ENCODE assay signal across 1 cellular context in the genomic region with DNA sequence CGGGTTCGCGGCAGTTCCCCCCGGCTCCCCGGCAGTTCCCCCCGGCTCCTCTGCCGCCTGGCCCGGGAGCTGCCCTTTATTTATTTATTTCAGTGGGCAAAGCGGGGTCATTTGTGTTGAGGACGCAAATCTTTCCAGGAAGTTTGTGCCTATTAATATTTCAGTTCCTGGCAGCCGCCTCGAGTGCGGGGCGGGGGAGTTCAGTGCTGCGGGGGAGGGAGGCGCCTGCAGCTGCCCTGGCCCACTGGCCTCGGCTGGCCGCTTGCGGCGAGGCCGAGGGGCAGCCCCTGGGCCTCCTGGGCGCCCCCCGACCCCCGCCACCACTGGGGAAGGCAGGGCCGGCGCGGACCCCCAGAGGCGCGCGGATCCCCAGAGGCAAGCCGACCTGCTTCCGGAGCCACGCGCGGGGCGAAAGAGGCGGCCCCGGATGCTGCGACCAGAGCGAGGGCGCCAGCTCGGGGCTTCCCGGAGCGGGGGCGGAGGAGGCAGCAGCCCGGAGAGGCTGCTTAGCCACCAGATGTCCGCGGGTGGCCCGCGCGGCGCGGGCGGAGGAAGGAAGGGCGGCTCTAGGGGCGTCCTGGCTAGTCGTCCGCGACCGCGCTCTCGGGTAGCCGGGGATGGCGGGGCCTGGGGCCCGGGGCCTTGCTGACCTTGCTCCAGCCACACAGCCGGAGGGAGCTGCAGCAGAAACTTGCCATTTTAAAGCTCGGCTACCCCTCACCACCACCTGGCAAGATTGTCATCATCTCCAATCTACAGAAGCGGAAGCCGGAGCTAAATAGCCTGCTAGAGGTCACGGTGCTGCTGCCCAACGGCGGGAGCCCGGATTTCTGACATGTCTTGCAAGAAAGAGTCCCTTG.
A peak's percentile ranks its signal among the peaks of the same experiment; 100 is the strongest.
TF ChIP-seq lines count a peak whose summit lies in the region.

No MANE protein-coding gene starts in this region.

TF ChIP-seq in K562, 482 proteins besides CTCF, POLR2A, EP300 and RAD21 (continued from another document and continues in another):
- TF ChIP-seq, protein P1, sequence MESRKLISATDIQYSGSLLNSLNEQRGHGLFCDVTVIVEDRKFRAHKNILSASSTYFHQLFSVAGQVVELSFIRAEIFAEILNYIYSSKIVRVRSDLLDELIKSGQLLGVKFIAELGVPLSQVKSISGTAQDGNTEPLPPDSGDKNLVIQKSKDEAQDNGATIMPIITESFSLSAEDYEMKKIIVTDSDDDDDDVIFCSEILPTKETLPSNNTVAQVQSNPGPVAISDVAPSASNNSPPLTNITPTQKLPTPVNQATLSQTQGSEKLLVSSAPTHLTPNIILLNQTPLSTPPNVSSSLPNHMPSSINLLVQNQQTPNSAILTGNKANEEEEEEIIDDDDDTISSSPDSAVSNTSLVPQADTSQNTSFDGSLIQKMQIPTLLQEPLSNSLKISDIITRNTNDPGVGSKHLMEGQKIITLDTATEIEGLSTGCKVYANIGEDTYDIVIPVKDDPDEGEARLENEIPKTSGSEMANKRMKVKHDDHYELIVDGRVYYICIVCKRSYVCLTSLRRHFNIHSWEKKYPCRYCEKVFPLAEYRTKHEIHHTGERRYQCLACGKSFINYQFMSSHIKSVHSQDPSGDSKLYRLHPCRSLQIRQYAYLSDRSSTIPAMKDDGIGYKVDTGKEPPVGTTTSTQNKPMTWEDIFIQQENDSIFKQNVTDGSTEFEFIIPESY (CRISPR knock-in tag; IDR thresholded peaks at IDR 0.05) = no peak
- TF ChIP-seq, protein P2, sequence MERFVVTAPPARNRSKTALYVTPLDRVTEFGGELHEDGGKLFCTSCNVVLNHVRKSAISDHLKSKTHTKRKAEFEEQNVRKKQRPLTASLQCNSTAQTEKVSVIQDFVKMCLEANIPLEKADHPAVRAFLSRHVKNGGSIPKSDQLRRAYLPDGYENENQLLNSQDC (CRISPR knock-in tag; IDR thresholded peaks at IDR 0.05) = no peak
- TF ChIP-seq BCOR (IDR thresholded peaks at IDR 0.05) (no peak), ZNF384 (IDR thresholded peaks at IDR 0.05; ENCODE audit: low read depth, low read length) (no peak), CSDE1 (IDR thresholded peaks at IDR 0.05) (no peak), CHD4 (IDR thresholded peaks at IDR 0.05; ENCODE audit: insufficient read depth, insufficient replicate concordance, low read depth, low read length, poor library complexity, severe bottlenecking) (no peak), IRF2 (CRISPR knock-in tag; IDR thresholded peaks at IDR 0.05) (no peak), ZNF644 (tag; IDR thresholded peaks at IDR 0.05; ENCODE audit: low read depth) (no peak; the same call in none of the 2 replicates), LARP7 (IDR thresholded peaks at IDR 0.05) (no peak), NELFE (IDR thresholded peaks at IDR 0.05; ENCODE audit: insufficient read depth, insufficient read length) (no peak), ZFP36 (IDR thresholded peaks at IDR 0.05; ENCODE audit: low read depth, low read length, partially characterized antibody) (no peak), ZNF24 (IDR thresholded peaks at IDR 0.05) (no peak), CTBP1 (IDR thresholded peaks at IDR 0.05; ENCODE audit: borderline replicate concordance) (peak; percentile 34; the same call in 1 of the 2 replicates), ETS2 (tag; IDR thresholded peaks at IDR 0.05; ENCODE audit: borderline replicate concordance, poor library complexity, severe bottlenecking) (no peak), ZNF77 (CRISPR knock-in tag; IDR thresholded peaks at IDR 0.05) (no peak), FIP1L1 (IDR thresholded peaks at IDR 0.05; ENCODE audit: low read depth, low read length, poor library complexity, severe bottlenecking) (peak; percentile 95), TFAM (CRISPR knock-in tag; conservative IDR thresholded peaks at IDR 0.05) (no peak), ZC3H11A (IDR thresholded peaks at IDR 0.05; ENCODE audit: low read depth, low read length) (no peak), POLR2H (tag; IDR thresholded peaks at IDR 0.05; ENCODE audit: low read depth) (peak; percentile 80; the same call in 1 of the 2 replicates), GABPA (tag; conservative IDR thresholded peaks at IDR 0.05; ENCODE audit: low read depth) (peak; percentile 76), NFXL1 (CRISPR knock-in tag; IDR thresholded peaks at IDR 0.05) (no peak), RBM15 (IDR thresholded peaks at IDR 0.05; ENCODE audit: insufficient read depth, low read length) (no peak), FOS (IDR thresholded peaks at IDR 0.05; ENCODE audit: extremely low read depth, insufficient read length) (no peak), PCBP2 (IDR thresholded peaks at IDR 0.05; ENCODE audit: low read depth, low read length, poor library complexity, severe bottlenecking) (no peak), WHSC1 (IDR thresholded peaks at IDR 0.05; ENCODE audit: low read length) (no peak), PHF21A (IDR thresholded peaks at IDR 0.05; ENCODE audit: borderline replicate concordance, low read depth) (no peak), DDX20 (tag; IDR thresholded peaks at IDR 0.05; ENCODE audit: low read depth) (no peak), SIX5 (IDR thresholded peaks at IDR 0.05; ENCODE audit: borderline replicate concordance in 1 of 2, insufficient read depth in 1 of 2, low read depth in 1 of 2, low read length in 2 of 2) (no peak), GTF2F1 (IDR thresholded peaks at IDR 0.05; ENCODE audit: low read depth, low read length) (no peak), MYC (IDR thresholded peaks at IDR 0.05; ENCODE audit: low read depth, low read length) (no peak), MYC (CRISPR knock-in tag; IDR thresholded peaks at IDR 0.05; ENCODE audit: borderline replicate concordance, low read depth) (no peak), ZNF316 (IDR thresholded peaks at IDR 0.05) (no peak), KDM1A (IDR thresholded peaks at IDR 0.05) (no peak), RCOR1 (IDR thresholded peaks at IDR 0.05; ENCODE audit: borderline replicate concordance in 1 of 2, low read depth in 2 of 2, low read length in 2 of 2) (no peak), TRIM24 (IDR thresholded peaks at IDR 0.05) (no peak), IFI16 (CRISPR knock-in tag; IDR thresholded peaks at IDR 0.05) (no peak)
- TF ChIP-seq, protein P3, sequence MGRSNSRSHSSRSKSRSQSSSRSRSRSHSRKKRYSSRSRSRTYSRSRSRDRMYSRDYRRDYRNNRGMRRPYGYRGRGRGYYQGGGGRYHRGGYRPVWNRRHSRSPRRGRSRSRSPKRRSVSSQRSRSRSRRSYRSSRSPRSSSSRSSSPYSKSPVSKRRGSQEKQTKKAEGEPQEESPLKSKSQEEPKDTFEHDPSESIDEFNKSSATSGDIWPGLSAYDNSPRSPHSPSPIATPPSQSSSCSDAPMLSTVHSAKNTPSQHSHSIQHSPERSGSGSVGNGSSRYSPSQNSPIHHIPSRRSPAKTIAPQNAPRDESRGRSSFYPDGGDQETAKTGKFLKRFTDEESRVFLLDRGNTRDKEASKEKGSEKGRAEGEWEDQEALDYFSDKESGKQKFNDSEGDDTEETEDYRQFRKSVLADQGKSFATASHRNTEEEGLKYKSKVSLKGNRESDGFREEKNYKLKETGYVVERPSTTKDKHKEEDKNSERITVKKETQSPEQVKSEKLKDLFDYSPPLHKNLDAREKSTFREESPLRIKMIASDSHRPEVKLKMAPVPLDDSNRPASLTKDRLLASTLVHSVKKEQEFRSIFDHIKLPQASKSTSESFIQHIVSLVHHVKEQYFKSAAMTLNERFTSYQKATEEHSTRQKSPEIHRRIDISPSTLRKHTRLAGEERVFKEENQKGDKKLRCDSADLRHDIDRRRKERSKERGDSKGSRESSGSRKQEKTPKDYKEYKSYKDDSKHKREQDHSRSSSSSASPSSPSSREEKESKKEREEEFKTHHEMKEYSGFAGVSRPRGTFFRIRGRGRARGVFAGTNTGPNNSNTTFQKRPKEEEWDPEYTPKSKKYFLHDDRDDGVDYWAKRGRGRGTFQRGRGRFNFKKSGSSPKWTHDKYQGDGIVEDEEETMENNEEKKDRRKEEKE (IDR thresholded peaks at IDR 0.05; ENCODE audit: borderline replicate concordance in 1 of 2, control insufficient read depth in 1 of 2, low read depth in 2 of 2, low read length in 1 of 2) = no peak
- TF ChIP-seq, protein P4, sequence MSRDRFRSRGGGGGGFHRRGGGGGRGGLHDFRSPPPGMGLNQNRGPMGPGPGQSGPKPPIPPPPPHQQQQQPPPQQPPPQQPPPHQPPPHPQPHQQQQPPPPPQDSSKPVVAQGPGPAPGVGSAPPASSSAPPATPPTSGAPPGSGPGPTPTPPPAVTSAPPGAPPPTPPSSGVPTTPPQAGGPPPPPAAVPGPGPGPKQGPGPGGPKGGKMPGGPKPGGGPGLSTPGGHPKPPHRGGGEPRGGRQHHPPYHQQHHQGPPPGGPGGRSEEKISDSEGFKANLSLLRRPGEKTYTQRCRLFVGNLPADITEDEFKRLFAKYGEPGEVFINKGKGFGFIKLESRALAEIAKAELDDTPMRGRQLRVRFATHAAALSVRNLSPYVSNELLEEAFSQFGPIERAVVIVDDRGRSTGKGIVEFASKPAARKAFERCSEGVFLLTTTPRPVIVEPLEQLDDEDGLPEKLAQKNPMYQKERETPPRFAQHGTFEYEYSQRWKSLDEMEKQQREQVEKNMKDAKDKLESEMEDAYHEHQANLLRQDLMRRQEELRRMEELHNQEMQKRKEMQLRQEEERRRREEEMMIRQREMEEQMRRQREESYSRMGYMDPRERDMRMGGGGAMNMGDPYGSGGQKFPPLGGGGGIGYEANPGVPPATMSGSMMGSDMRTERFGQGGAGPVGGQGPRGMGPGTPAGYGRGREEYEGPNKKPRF (IDR thresholded peaks at IDR 0.05; ENCODE audit: low read depth, low read length) = no peak
- TF ChIP-seq, protein P5, sequence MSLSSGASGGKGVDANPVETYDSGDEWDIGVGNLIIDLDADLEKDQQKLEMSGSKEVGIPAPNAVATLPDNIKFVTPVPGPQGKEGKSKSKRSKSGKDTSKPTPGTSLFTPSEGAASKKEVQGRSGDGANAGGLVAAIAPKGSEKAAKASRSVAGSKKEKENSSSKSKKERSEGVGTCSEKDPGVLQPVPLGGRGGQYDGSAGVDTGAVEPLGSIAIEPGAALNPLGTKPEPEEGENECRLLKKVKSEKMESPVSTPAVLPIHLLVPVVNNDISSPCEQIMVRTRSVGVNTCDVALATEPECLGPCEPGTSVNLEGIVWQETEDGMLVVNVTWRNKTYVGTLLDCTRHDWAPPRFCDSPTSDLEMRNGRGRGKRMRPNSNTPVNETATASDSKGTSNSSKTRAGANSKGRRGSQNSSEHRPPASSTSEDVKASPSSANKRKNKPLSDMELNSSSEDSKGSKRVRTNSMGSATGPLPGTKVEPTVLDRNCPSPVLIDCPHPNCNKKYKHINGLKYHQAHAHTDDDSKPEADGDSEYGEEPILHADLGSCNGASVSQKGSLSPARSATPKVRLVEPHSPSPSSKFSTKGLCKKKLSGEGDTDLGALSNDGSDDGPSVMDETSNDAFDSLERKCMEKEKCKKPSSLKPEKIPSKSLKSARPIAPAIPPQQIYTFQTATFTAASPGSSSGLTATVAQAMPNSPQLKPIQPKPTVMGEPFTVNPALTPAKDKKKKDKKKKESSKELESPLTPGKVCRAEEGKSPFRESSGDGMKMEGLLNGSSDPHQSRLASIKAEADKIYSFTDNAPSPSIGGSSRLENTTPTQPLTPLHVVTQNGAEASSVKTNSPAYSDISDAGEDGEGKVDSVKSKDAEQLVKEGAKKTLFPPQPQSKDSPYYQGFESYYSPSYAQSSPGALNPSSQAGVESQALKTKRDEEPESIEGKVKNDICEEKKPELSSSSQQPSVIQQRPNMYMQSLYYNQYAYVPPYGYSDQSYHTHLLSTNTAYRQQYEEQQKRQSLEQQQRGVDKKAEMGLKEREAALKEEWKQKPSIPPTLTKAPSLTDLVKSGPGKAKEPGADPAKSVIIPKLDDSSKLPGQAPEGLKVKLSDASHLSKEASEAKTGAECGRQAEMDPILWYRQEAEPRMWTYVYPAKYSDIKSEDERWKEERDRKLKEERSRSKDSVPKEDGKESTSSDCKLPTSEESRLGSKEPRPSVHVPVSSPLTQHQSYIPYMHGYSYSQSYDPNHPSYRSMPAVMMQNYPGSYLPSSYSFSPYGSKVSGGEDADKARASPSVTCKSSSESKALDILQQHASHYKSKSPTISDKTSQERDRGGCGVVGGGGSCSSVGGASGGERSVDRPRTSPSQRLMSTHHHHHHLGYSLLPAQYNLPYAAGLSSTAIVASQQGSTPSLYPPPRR (CRISPR knock-in tag; IDR thresholded peaks at IDR 0.05; ENCODE audit: borderline replicate concordance) = no peak
- TF ChIP-seq, protein P6, sequence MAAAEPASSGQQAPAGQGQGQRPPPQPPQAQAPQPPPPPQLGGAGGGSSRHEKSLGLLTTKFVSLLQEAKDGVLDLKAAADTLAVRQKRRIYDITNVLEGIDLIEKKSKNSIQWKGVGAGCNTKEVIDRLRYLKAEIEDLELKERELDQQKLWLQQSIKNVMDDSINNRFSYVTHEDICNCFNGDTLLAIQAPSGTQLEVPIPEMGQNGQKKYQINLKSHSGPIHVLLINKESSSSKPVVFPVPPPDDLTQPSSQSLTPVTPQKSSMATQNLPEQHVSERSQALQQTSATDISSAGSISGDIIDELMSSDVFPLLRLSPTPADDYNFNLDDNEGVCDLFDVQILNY (CRISPR knock-in tag; IDR thresholded peaks at IDR 0.05) = no peak
- TF ChIP-seq, protein P7, sequence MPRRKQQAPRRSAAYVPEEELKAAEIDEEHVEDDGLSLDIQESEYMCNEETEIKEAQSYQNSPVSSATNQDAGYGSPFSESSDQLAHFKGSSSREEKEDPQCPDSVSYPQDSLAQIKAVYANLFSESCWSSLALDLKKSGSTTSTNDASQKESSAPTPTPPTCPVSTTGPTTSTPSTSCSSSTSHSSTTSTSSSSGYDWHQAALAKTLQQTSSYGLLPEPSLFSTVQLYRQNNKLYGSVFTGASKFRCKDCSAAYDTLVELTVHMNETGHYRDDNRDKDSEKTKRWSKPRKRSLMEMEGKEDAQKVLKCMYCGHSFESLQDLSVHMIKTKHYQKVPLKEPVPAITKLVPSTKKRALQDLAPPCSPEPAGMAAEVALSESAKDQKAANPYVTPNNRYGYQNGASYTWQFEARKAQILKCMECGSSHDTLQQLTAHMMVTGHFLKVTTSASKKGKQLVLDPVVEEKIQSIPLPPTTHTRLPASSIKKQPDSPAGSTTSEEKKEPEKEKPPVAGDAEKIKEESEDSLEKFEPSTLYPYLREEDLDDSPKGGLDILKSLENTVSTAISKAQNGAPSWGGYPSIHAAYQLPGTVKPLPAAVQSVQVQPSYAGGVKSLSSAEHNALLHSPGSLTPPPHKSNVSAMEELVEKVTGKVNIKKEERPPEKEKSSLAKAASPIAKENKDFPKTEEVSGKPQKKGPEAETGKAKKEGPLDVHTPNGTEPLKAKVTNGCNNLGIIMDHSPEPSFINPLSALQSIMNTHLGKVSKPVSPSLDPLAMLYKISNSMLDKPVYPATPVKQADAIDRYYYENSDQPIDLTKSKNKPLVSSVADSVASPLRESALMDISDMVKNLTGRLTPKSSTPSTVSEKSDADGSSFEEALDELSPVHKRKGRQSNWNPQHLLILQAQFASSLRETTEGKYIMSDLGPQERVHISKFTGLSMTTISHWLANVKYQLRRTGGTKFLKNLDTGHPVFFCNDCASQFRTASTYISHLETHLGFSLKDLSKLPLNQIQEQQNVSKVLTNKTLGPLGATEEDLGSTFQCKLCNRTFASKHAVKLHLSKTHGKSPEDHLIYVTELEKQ (CRISPR knock-in tag; IDR thresholded peaks at IDR 0.05) = no peak
- TF ChIP-seq, protein P8, sequence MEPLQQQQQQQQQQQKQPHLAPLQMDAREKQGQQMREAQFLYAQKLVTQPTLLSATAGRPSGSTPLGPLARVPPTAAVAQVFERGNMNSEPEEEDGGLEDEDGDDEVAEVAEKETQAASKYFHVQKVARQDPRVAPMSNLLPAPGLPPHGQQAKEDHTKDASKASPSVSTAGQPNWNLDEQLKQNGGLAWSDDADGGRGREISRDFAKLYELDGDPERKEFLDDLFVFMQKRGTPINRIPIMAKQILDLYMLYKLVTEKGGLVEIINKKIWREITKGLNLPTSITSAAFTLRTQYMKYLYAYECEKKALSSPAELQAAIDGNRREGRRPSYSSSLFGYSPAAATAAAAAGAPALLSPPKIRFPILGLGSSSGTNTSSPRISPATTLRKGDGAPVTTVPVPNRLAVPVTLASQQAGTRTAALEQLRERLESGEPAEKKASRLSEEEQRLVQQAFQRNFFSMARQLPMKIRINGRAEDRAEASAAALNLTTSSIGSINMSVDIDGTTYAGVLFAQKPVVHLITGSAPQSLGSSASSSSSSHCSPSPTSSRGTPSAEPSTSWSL (CRISPR knock-in tag; IDR thresholded peaks at IDR 0.05; ENCODE audit: borderline replicate concordance) = 0 out of 2 replicates have a peak, but pooled peaks have one; percentile 8
